ENCODE assay signal across 8 cellular contexts in genomic region chr7:26369519-26370385, GRCh38.
DNase-seq lines count a peak whose midpoint lies in the region; ATAC-seq and TF ChIP-seq lines count a peak whose summit lies in the region.

No MANE protein-coding gene starts in this region.

- ATAC-seq in HG02852 (IDR thresholded peaks at IDR 0.05; ENCODE audit: unreplicated experiment) = peak; percentile 41
- ATAC-seq in left ventricle myocardium superior = peak; percentile 67
- ATAC-seq in GM19463 (IDR thresholded peaks at IDR 0.05; ENCODE audit: unreplicated experiment) = no peak

- H3K9ac ChIP-seq in adipocyte (ENCODE audit: low read length) (no peak overlapping the region), smooth muscle cell (ENCODE audit: low read depth) (no peak overlapping the region)

- no peaks in the 10 kb centered on the region for H4K20me1 ChIP-seq in smooth muscle cell (ENCODE audit: low read depth)

- H3K79me2 ChIP-seq in smooth muscle cell (ENCODE audit: low read depth) = no peaks in the 10 kb centered on the region

- 31% methylated on average over 8 of the region's 8 CpGs for WGBS in smooth muscle cell (ENCODE audit: low lambda C conversion rate)

- DNase-seq in SIG-M5 treated with dmso at 0.1 percent for 504 hours (lab: John Stamatoyannopoulos, UW; ENCODE audit: unreplicated experiment) = peak; percentile 49
- no peak for DNase-seq in SIG-M5 (lab: John Stamatoyannopoulos, UW)
- DNase-seq in NCI-H748 (lab: John Stamatoyannopoulos, UW; ENCODE audit: unreplicated experiment) = peak; percentile 69
- DNase-seq in adipocyte (ENCODE audit: low read depth) = peak; percentile 86
- no peak for DNase-seq in left ventricle myocardium superior
- no peak for DNase-seq in smooth muscle cell (lab: John Stamatoyannopoulos, UW; ENCODE audit: unreplicated experiment)

- TF ChIP-seq CTCF in smooth muscle cell (IDR thresholded peaks at IDR 0.05; ENCODE audit: borderline replicate concordance, insufficient read depth, poor library complexity, severe bottlenecking) = peak; percentile 73

- H3K4me2 ChIP-seq in smooth muscle cell = peak overlapping the region; percentile 74

- H2AFZ ChIP-seq in smooth muscle cell (ENCODE audit: low read depth) = peak overlapping the region; percentile 76

- H3K9me3 ChIP-seq in adipocyte (ENCODE audit: control insufficient read depth, low read length) (no peaks in the 10 kb centered on the region), smooth muscle cell (replicated peaks; ENCODE audit: low read depth) (no peaks in the 10 kb centered on the region)

- intact Hi-C loops in left ventricle myocardium superior (cut with micrococcal nuclease) = loop anchor here (2.0 to 10.0 kb wide), 3 partner anchors 277 to 795 kb away; partner anchors contain the start of gene HOXA9

- H3K36me3 ChIP-seq in adipocyte (ENCODE audit: control insufficient read depth, insufficient read depth, low read length, severe bottlenecking) = peaks cover 4% of the 10 kb centered on the region
- H3K36me3 ChIP-seq in smooth muscle cell (ENCODE audit: low read depth) = no peaks in the 10 kb centered on the region

- H3K4me3 ChIP-seq in adipocyte (ENCODE audit: low read length) (no peak overlapping the region), smooth muscle cell (peak overlapping the region; percentile 9)

- H3K27me3 ChIP-seq in adipocyte (replicated peaks; ENCODE audit: control insufficient read depth, insufficient read depth, low read length) = peaks cover 2% of the 10 kb centered on the region
- H3K27me3 ChIP-seq in smooth muscle cell (ENCODE audit: low read depth) = peaks cover 11% of the 10 kb centered on the region

- H3F3A ChIP-seq in smooth muscle cell (ENCODE audit: low read depth) = peaks cover 3% of the 10 kb centered on the region

- H3K4me1 ChIP-seq in adipocyte (ENCODE audit: control insufficient read depth, insufficient read depth, low read length) (no peaks in the 10 kb centered on the region), smooth muscle cell (ENCODE audit: low read depth) (no peaks in the 10 kb centered on the region)

- H3K27ac ChIP-seq in smooth muscle cell (ENCODE audit: low read depth) = no peak overlapping the region

Comparison
In these comparisons a context has a peak if more than half of its experiments do, and no peak if none do; other contexts are left out.
1. DNase-seq: peak in SIG-M5 treated with dmso at 0.1 percent for 504 hours (single experiment), NCI-H748 (single experiment) and adipocyte (single experiment); none in SIG-M5 (single experiment), left ventricle myocardium superior (single experiment) and smooth muscle cell (single experiment).